8 cellular contexts compared by ENCODE assay signal in the genomic region with DNA sequence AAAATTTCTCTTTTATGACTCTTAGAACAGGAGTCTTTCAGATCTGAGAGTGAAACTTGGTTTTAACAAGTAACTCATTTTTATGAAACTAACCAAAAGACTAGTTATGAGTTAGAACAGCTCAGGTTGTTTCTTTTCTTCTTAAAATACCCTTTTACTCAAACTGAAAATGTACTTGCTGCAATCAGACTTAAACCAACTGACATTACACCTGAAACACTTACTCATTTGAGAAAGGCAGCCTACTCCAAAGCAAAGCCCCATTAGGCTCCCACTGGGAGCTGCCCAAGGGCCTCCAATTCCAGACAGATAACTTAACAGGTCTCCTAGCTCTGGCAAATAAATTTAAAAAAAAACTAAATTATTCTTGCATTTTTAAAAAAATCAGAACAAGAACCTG. TPM values are rescaled to one million over a fixed set of nuclear protein-coding genes. Genes with fewer than 3 reads are reported as not detected.
DNase-seq lines count a peak whose midpoint lies in the region; ATAC-seq and TF ChIP-seq lines count a peak whose summit lies in the region.

No MANE protein-coding gene starts in this region.

- ATAC-seq in GM21390 (IDR thresholded peaks at IDR 0.05; ENCODE audit: unreplicated experiment) = peak; percentile 36

- no peak for TF ChIP-seq POLR2A in esophagus squamous epithelium (IDR thresholded peaks at IDR 0.05)
- no peak for TF ChIP-seq POLR2A in stomach (IDR thresholded peaks at IDR 0.05)

- H3K27me3 ChIP-seq in DOHH2 (ENCODE audit: control insufficient read depth, low read length) (no peaks in the 10 kb centered on the region), esophagus squamous epithelium (no peaks in the 10 kb centered on the region), stomach (no peaks in the 10 kb centered on the region)

- intact Hi-C loops in esophagus squamous epithelium (cut with DNase I) = no loop called here
- intact Hi-C loops in stomach (cut with DNase I; ENCODE audit: low total_unique reads) = no loop called here

- TF ChIP-seq CTCF in DOHH2 (IDR thresholded peaks at IDR 0.05; ENCODE audit: low read depth, low read length, poor library complexity, severe bottlenecking) (no peak), esophagus squamous epithelium (IDR thresholded peaks at IDR 0.05) (no peak), stomach (IDR thresholded peaks at IDR 0.05) (no peak), glutamatergic neuron (IDR thresholded peaks at IDR 0.05; ENCODE audit: partially characterized antibody, unreplicated experiment) (no peak)

- H3K4me1 Mint-ChIP-seq in glutamatergic neuron (ENCODE audit: low read depth, unreplicated experiment) = peaks cover 3% of the 10 kb centered on the region

- H3K79me2 ChIP-seq in DOHH2 (ENCODE audit: control insufficient read depth, low read length) = peaks cover 97% of the 10 kb centered on the region

- H3K4me3 ChIP-seq in DOHH2 (ENCODE audit: low read length) = peak overlapping the region; percentile 91
- peak overlapping the region; percentile 77 to 97 (median 91) for H3K4me3 ChIP-seq in esophagus squamous epithelium
- peak overlapping the region in 3 of 4 donors; percentile 89 to 94 (median 93) for H3K4me3 ChIP-seq in stomach

- DNase-seq in NAMALWA (ENCODE audit: low spot score) (peak; percentile 33), esophagus squamous epithelium (lab: John Stamatoyannopoulos, UW) (no peak), stomach (no peak), mucosa of gallbladder (ENCODE audit: low spot score) (no peak), glutamatergic neuron (no peak), HK-2 (ENCODE audit: unreplicated experiment) (no peak)

- H3K4me3 Mint-ChIP-seq in glutamatergic neuron (ENCODE audit: unreplicated experiment) = no peak overlapping the region

- H3K36me3 ChIP-seq in DOHH2 (ENCODE audit: control insufficient read depth, low read length) (peaks cover 70% of the 10 kb centered on the region), esophagus squamous epithelium (no peaks in the 10 kb centered on the region), stomach (no peaks in the 10 kb centered on the region)

- H3K27me3 Mint-ChIP-seq in glutamatergic neuron (ENCODE audit: unreplicated experiment) = peaks cover 8% of the 10 kb centered on the region

- H4K20me1 ChIP-seq in DOHH2 (ENCODE audit: control insufficient read depth, insufficient read depth, low read depth, low read length) = peaks cover 35% of the 10 kb centered on the region

- H3K9me3 Mint-ChIP-seq in glutamatergic neuron (ENCODE audit: unreplicated experiment) = peaks cover 7% of the 10 kb centered on the region

- peaks cover 10% of the 10 kb centered on the region; the same call in 1 of the 2 replicates for H3F3A ChIP-seq in DOHH2 (ENCODE audit: control insufficient read depth, insufficient read depth)

- no peak overlapping the region for H3K27ac Mint-ChIP-seq in glutamatergic neuron (ENCODE audit: unreplicated experiment)

- H3K9me3 ChIP-seq in DOHH2 (ENCODE audit: control insufficient read depth, insufficient read depth, low read length) (no peaks in the 10 kb centered on the region), esophagus squamous epithelium (no peaks in the 10 kb centered on the region), stomach (no peaks in the 10 kb centered on the region)

- peak overlapping the region; percentile 92 for H3K4me2 ChIP-seq in DOHH2 (ENCODE audit: low read length)

- no peaks in the 10 kb centered on the region for H3K36me3 Mint-ChIP-seq in glutamatergic neuron (ENCODE audit: unreplicated experiment)

- TF ChIP-seq EP300 in stomach (IDR thresholded peaks at IDR 0.05) = no peak

- no peaks in the 10 kb centered on the region for H3K9me2 ChIP-seq in DOHH2 (replicated peaks; ENCODE audit: control insufficient read depth, low read length)

- H3K4me1 ChIP-seq in DOHH2 (ENCODE audit: control insufficient read depth, low read length) (peaks cover 62% of the 10 kb centered on the region), esophagus squamous epithelium (peaks cover 0 to 67% (median 21%) of the 10 kb centered on the region in 3 donors), stomach (peaks cover 31 to 65% (median 49%) of the 10 kb centered on the region in 4 donors)

- peak overlapping the region; percentile 84 for H3K27ac ChIP-seq in DOHH2 (ENCODE audit: low read depth, low read length)
- peak overlapping the region; percentile 38 to 99 (median 99) for H3K27ac ChIP-seq in esophagus squamous epithelium
- peak overlapping the region in 4 of 5 donors; percentile 96 to 100 (median 99) for H3K27ac ChIP-seq in stomach

RNA-seq across cellular contexts. Expression of gene FOXO1, which starts 3.6 kb away (rescaled TPM):
- total RNA-seq in esophagus squamous epithelium (10 to 100 TPM in 3 of 4 donors, 1 to 10 TPM in 1; 9.1 to 42.3 (median 14.2) TPM), stomach (10 to 100 TPM; 12.9 to 43.7 (median 26.6) TPM), mucosa of gallbladder (24.9 TPM), glutamatergic neuron (ENCODE audit: unreplicated experiment) (1.4 TPM)
- 1 to 10 TPM; 4.2 to 9.9 (median 7.8) TPM for polyA plus RNA-seq in stomach
